Comparison of ENCODE assay signal across 8 cellular contexts in the genomic region with DNA sequence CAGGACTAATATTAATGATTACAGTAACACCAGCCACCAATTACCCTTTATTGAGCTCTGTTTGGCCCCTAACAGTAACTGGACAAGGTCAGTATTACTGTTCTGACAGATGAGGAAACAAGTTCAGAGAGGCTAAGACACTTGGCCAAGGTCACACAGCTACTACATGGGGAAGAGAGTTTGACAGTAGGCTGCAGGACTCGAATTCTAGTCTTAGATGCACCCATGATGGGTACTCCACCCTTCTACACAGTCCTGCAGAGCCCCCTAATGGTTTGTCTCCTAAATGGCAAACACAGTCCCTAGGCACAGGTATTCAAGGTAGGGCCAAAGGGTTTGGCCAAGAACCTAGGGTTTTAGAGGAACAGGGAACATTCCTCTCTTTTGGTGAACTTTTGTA.
DNase-seq lines count a peak whose midpoint lies in the region; ATAC-seq and TF ChIP-seq lines count a peak whose summit lies in the region.

No MANE protein-coding gene starts in this region.

- H3K36me3 ChIP-seq in DND-41 (ENCODE audit: insufficient read depth, low read length) (no peaks in the 10 kb centered on the region), HCT116 (ENCODE audit: control insufficient read depth in 1 of 2, insufficient read depth in 2 of 2, low read length in 2 of 2) (no peaks in the 10 kb centered on the region), SU-DHL-6 (ENCODE audit: low read length) (no peaks in the 10 kb centered on the region), suprapubic skin (peaks cover 6% of the 10 kb centered on the region)

- H3K9ac ChIP-seq in DND-41 (ENCODE audit: low read depth, low read length) (no peak overlapping the region), HCT116 (ENCODE audit: low read length) (no peak overlapping the region), SU-DHL-6 (ENCODE audit: low read length) (no peak overlapping the region)

- no peak overlapping the region for H2AFZ ChIP-seq in DND-41 (ENCODE audit: low read depth, low read length)
- H2AFZ ChIP-seq in HCT116 (ENCODE audit: low read depth, low read length, poor library complexity, severe bottlenecking) = no peak overlapping the region
- no peak overlapping the region for H2AFZ ChIP-seq in SU-DHL-6 (ENCODE audit: low read depth, low read length, severe bottlenecking)

- CTCF ChIA-PET in HCT116 (lab: Charles Lee) = interaction anchor here (1.4 kb wide), 1 partner anchor 8 kb away, joined by 3 read pairs; no protein-coding TSS in a partner anchor

- H3K4me3 ChIP-seq in DND-41 (ENCODE audit: low read depth in 1 of 2, low read length in 2 of 2) = no peak overlapping the region
- no peak overlapping the region for H3K4me3 ChIP-seq in HCT116 (replicated peaks in 1 of 2; ENCODE audit: low read depth in 1 of 2, low read length in 2 of 2)
- H3K4me3 ChIP-seq in SU-DHL-6 (ENCODE audit: insufficient read depth, low read length, poor library complexity, severe bottlenecking) = no peak overlapping the region
- no peak overlapping the region for H3K4me3 ChIP-seq in suprapubic skin

- H4K20me1 ChIP-seq in DND-41 (ENCODE audit: insufficient read depth, low read length) (no peaks in the 10 kb centered on the region), HCT116 (ENCODE audit: insufficient read depth) (no peaks in the 10 kb centered on the region), SU-DHL-6 (ENCODE audit: low read depth, low read length) (no peaks in the 10 kb centered on the region)

- 75% methylated on average over 1 of the region's 1 CpG for WGBS in suprapubic skin

- no TSS peak for BruUV-seq in HCT116 (replicated peaks; lab: Mats Ljungman, UMichigan)

- no peaks in the 10 kb centered on the region for H3F3A ChIP-seq in SU-DHL-6 (ENCODE audit: insufficient read depth)

- no peaks in the 10 kb centered on the region for H3K9me3 ChIP-seq in DND-41 (ENCODE audit: insufficient read depth, low read length, severe bottlenecking)
- H3K9me3 ChIP-seq in HCT116 (ENCODE audit: control insufficient read depth in 1 of 2, insufficient read depth in 1 of 2, low read depth in 1 of 2, low read length in 2 of 2) = no peaks in the 10 kb centered on the region
- no peaks in the 10 kb centered on the region for H3K9me3 ChIP-seq in SU-DHL-6 (ENCODE audit: insufficient read depth, low read length)
- H3K9me3 ChIP-seq in suprapubic skin = no peaks in the 10 kb centered on the region

- POLR2A ChIA-PET in HCT116 (lab: Charles Lee) = no interaction called here

- DNase-seq in DND-41 = peak; percentile 36
- no peak for DNase-seq in HCT116 (ENCODE audit: low read depth, low spot score)
- no peak for DNase-seq in left lobe of liver (ENCODE audit: low spot score)
- DNase-seq in suprapubic skin (ENCODE audit: low spot score in 2 of 2) = no peak
- no peak for DNase-seq in hippocampal formation (lab: John Stamatoyannopoulos, UW)
- no peak for DNase-seq in endothelial cell (ENCODE audit: low spot score)

- H3K4me2 ChIP-seq in DND-41 (ENCODE audit: insufficient read depth, low read length) (no peak overlapping the region), HCT116 (ENCODE audit: low read length) (no peak overlapping the region), SU-DHL-6 (ENCODE audit: low read depth, low read length, poor library complexity, severe bottlenecking) (no peak overlapping the region)

- H3K4me3 Mint-ChIP-seq in endothelial cell (ENCODE audit: unreplicated experiment) = no peak overlapping the region

- TF ChIP-seq EP300 in suprapubic skin (IDR thresholded peaks at IDR 0.05) = no peak

- H3K27me3 ChIP-seq in DND-41 (ENCODE audit: insufficient read depth, low read length, poor library complexity) (peaks cover 5% of the 10 kb centered on the region), HCT116 (ENCODE audit: insufficient read depth, low read length) (no peaks in the 10 kb centered on the region), SU-DHL-6 (ENCODE audit: low read length) (no peaks in the 10 kb centered on the region), suprapubic skin (no peaks in the 10 kb centered on the region)

- no peak overlapping the region for H3K27ac Mint-ChIP-seq in endothelial cell (ENCODE audit: unreplicated experiment)

- TF ChIP-seq POLR2A in HCT116 (IDR thresholded peaks at IDR 0.05; ENCODE audit: borderline replicate concordance, extremely low read depth, insufficient read depth, insufficient read length) (no peak), suprapubic skin (IDR thresholded peaks at IDR 0.05) (no peak)

- no peaks in the 10 kb centered on the region for H3K79me2 ChIP-seq in DND-41 (ENCODE audit: insufficient read depth, low read length)
- H3K79me2 ChIP-seq in HCT116 (ENCODE audit: insufficient read depth, low read length) = no peaks in the 10 kb centered on the region; the same call in 1 of the 2 replicates
- no peaks in the 10 kb centered on the region for H3K79me2 ChIP-seq in SU-DHL-6 (ENCODE audit: insufficient read depth, low read length)

- no peaks in the 10 kb centered on the region for H3K4me1 ChIP-seq in DND-41 (ENCODE audit: insufficient read depth, low read length)
- H3K4me1 ChIP-seq in HCT116 (ENCODE audit: control insufficient read depth in 1 of 2, insufficient read depth in 2 of 2, low read length in 2 of 2) = peaks cover 4 to 11% of the 10 kb centered on the region in 2 experiments; a peak in 3 of 4 replicates
- H3K4me1 ChIP-seq in suprapubic skin = no peaks in the 10 kb centered on the region

- H3K9me2 ChIP-seq in HCT116 (ENCODE audit: insufficient read depth) = no peaks in the 10 kb centered on the region
- no peaks in the 10 kb centered on the region for H3K9me2 ChIP-seq in SU-DHL-6 (replicated peaks; ENCODE audit: insufficient read depth, low read length)

- H3K36me3 Mint-ChIP-seq in endothelial cell (ENCODE audit: low read depth, unreplicated experiment) = peaks cover 8% of the 10 kb centered on the region

- no peaks in the 10 kb centered on the region for H3K9me3 Mint-ChIP-seq in endothelial cell (ENCODE audit: unreplicated experiment)

- peak; percentile 50 for TF ChIP-seq RAD21 in HCT116 (IDR thresholded peaks at IDR 0.05; ENCODE audit: low read depth)

- peaks cover 16% of the 10 kb centered on the region for H3K4me1 Mint-ChIP-seq in endothelial cell (ENCODE audit: unreplicated experiment)

- no peak overlapping the region for H3K27ac ChIP-seq in DND-41 (ENCODE audit: low read length)
- H3K27ac ChIP-seq in HCT116 (ENCODE audit: low read depth, low read length) = no peak overlapping the region
- H3K27ac ChIP-seq in SU-DHL-6 (ENCODE audit: low read depth, low read length) = no peak overlapping the region
- no peak overlapping the region for H3K27ac ChIP-seq in suprapubic skin

- TF ChIP-seq CTCF in DND-41 (IDR thresholded peaks at IDR 0.05; ENCODE audit: borderline replicate concordance, extremely low read depth, low read length, poor library complexity, severe bottlenecking) (peak; percentile 58), HCT116 (IDR thresholded peaks at IDR 0.05 in 2 of 3, conservative IDR thresholded peaks at IDR 0.05 in 1 of 3; ENCODE audit: borderline replicate concordance in 1 of 3, insufficient read depth in 1 of 3, low read depth in 2 of 3, low read length in 2 of 3) (peak; percentile 12 to 45 (median 43); a peak in 4 of 6 replicates), SU-DHL-6 (IDR thresholded peaks at IDR 0.05; ENCODE audit: insufficient read depth, low read length, poor library complexity, severe bottlenecking) (peak; percentile 18), suprapubic skin (IDR thresholded peaks at IDR 0.05) (no peak), endothelial cell (IDR thresholded peaks at IDR 0.05; ENCODE audit: unreplicated experiment) (no peak)

- intact Hi-C loops in HCT116 (cut with micrococcal nuclease) = no loop called here

- ATAC-seq in DND-41 (ENCODE audit: insufficient read depth, low read depth) = peak; percentile 66
- ATAC-seq in HCT116 = peak; percentile 52
- ATAC-seq in left lobe of liver = peak; percentile 23
- no peak for ATAC-seq in GM21360 (IDR thresholded peaks at IDR 0.05; ENCODE audit: unreplicated experiment)

- RAD21 ChIA-PET in HCT116 (lab: Charles Lee; ENCODE audit: low non-redundant PET in 1 of 2, low total read pairs in 2 of 2, uncharacterized antibody in 2 of 2, unreplicated experiment in 2 of 2) = no interaction called here

- H3K27me3 Mint-ChIP-seq in endothelial cell (ENCODE audit: unreplicated experiment) = peaks cover 6% of the 10 kb centered on the region

TF ChIP-seq in HCT116, 20 proteins besides CTCF, POLR2A, EP300 and RAD21:
- TF ChIP-seq EGR1 (IDR thresholded peaks at IDR 0.05; ENCODE audit: low read depth) (no peak), YY1 (IDR thresholded peaks at IDR 0.05; ENCODE audit: extremely low read depth, insufficient replicate concordance, low read depth, low read length) (no peak)
- TF ChIP-seq, protein P1, sequence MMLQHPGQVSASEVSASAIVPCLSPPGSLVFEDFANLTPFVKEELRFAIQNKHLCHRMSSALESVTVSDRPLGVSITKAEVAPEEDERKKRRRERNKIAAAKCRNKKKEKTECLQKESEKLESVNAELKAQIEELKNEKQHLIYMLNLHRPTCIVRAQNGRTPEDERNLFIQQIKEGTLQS (IDR thresholded peaks at IDR 0.05) = no peak

Comparison
In these comparisons a context has a peak if more than half of its experiments do, and no peak if none do; other contexts are left out.
1. CTCF ChIP-seq: peak in DND-41 (single experiment), HCT116 (3 of 3) and SU-DHL-6 (single experiment); none in suprapubic skin (0 of 2) and endothelial cell (single experiment).